Comparison of ENCODE assay signal across 12 cellular contexts in the genomic region with DNA sequence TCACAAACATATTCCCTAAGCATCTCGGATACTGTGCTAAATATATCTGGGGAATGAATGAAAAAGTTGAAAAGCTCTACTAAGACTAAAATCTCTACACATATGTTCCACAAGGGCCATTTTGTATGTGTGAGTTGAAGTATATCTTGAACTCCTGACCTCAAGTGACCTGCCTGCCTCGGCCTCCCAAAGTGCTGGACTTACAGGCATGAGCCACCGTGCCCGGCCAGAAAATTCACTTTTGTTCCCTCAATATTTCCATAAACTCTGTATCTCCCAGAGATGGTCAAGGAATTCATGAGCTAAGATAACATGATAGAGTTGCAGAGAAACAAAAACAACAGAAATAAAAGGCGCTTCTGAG. TPM values are rescaled to one million over a fixed set of nuclear protein-coding genes. Genes with fewer than 3 reads are reported as not detected.
DNase-seq lines count a peak whose midpoint lies in the region; ATAC-seq and TF ChIP-seq lines count a peak whose summit lies in the region.
"Had no signal": no experiment of that assay in that cellular context is flagged by ENCODE, and none has a peak within 500 bp of the region (broad histone marks: within the 10 kb centered on the region; RNA-seq: fewer than 3 reads in every experiment).

No MANE protein-coding gene starts in this region.

- ATAC-seq in activated naive CD8-positive, alpha-beta T cell treated with anti-CD3 and anti-CD28 coated beads, Interleukin-2, amount 50 U/mL, for 24 hours = no peak
- no peak for ATAC-seq in HG03159 (IDR thresholded peaks at IDR 0.05; ENCODE audit: unreplicated experiment)

- H3K36me3 ChIP-seq in CD8-positive, alpha-beta memory T cell (ENCODE audit: insufficient read depth, low read length) = no peaks in the 10 kb centered on the region
- H3K36me3 ChIP-seq in BE2C = peaks cover 4% of the 10 kb centered on the region
- H3K36me3 ChIP-seq: vagina had no signal

- CTCF ChIA-PET in CD8-positive, alpha-beta memory T cell (lab: Charles Lee) = interaction anchor here (1.0 to 1.8 kb wide), 3 partner anchors 59 to 175 kb away, joined by 4 to 6 read pairs (median 5); partner anchors contain the start of gene TROAP

- POLR2A ChIA-PET in CD8-positive, alpha-beta memory T cell (lab: Charles Lee) = interaction anchor here (0.6 to 3.4 kb wide), 4 partner anchors 28 to 245 kb away, joined by 3 to 21 read pairs (median 4); partner anchors contain the start of genes PRKAG1 and TUBA1A

- peaks cover 18 to 35% (median 29%) of the 10 kb centered on the region in 3 donors for H3K4me1 Mint-ChIP-seq in CD8-positive, alpha-beta memory T cell
- H3K4me1 Mint-ChIP-seq in IgD-negative memory B cell (peaks cover 4 to 14% (median 8%) of the 10 kb centered on the region in 3 donors), nephron (peaks cover 24% of the 10 kb centered on the region)
- H3K4me1 Mint-ChIP-seq in activated naive CD8-positive, alpha-beta T cell treated with anti-CD3 and anti-CD28 coated beads, Interleukin-2, amount 50 U/mL, for 24 hours = peaks cover 40% of the 10 kb centered on the region

- TF ChIP-seq CTCF in nephron (IDR thresholded peaks at IDR 0.05; ENCODE audit: unreplicated experiment in 3 of 3) (no peak), GM13976 (IDR thresholded peaks at IDR 0.05; ENCODE audit: borderline replicate concordance, control extremely low read depth, extremely low read depth, insufficient read depth, missing control alignments) (no peak), BE2C (IDR thresholded peaks at IDR 0.05; ENCODE audit: low read depth, low read length) (no peak)

- H3K9me3 ChIP-seq in CD8-positive, alpha-beta memory T cell (ENCODE audit: low read length) = no peaks in the 10 kb centered on the region
- no peaks in the 10 kb centered on the region for H3K9me3 ChIP-seq in BE2C
- H3K9me3 ChIP-seq: SJCRH30, vagina had no signal

- no peak for DNase-seq in CD8-positive, alpha-beta memory T cell
- no peak for DNase-seq in activated naive CD8-positive, alpha-beta T cell treated with anti-CD3 and anti-CD28 coated beads, Interleukin-2, amount 50 U/mL, for 24 hours
- DNase-seq in GM13976 (ENCODE audit: low spot score) (no peak), NCI-H2227 treated with DMSO at 0.1 percent for 48 hours (lab: John Stamatoyannopoulos, UW) (no peak), BE2C (no peak)
- DNase-seq: activated CD8-positive, alpha-beta memory T cell treated with anti-CD3 and anti-CD28 coated beads, Interleukin-2, amount 50 U/mL, for 48 hours had no signal

- H3K27me3 ChIP-seq in CD8-positive, alpha-beta memory T cell (ENCODE audit: insufficient read depth, low read length, poor library complexity, severe bottlenecking) = no peaks in the 10 kb centered on the region
- H3K27me3 ChIP-seq in BE2C = no peaks in the 10 kb centered on the region
- H3K27me3 ChIP-seq: SJCRH30, vagina had no signal

- peak overlapping the region; percentile 96 for H3K27ac ChIP-seq in CD8-positive, alpha-beta memory T cell (ENCODE audit: low read depth, low read length)
- H3K27ac ChIP-seq: SJCRH30 had no signal

- peak overlapping the region in 1 of 8 donors; percentile 6 for H3K27ac Mint-ChIP-seq in CD8-positive, alpha-beta memory T cell
- peak overlapping the region in 2 of 3 donors; percentile 24 to 95 for H3K27ac Mint-ChIP-seq in IgD-negative memory B cell
- H3K27ac Mint-ChIP-seq in activated naive CD8-positive, alpha-beta T cell treated with anti-CD3 and anti-CD28 coated beads, Interleukin-2, amount 50 U/mL, for 24 hours = peak overlapping the region; percentile 68
- H3K27ac Mint-ChIP-seq in nephron = peak overlapping the region; percentile 0 to 60 (median 3)

- H3K9me3 Mint-ChIP-seq in CD8-positive, alpha-beta memory T cell = no peaks in the 10 kb centered on the region
- H3K9me3 Mint-ChIP-seq in IgD-negative memory B cell (no peaks in the 10 kb centered on the region), nephron (no peaks in the 10 kb centered on the region)
- no peaks in the 10 kb centered on the region for H3K9me3 Mint-ChIP-seq in activated naive CD8-positive, alpha-beta T cell treated with anti-CD3 and anti-CD28 coated beads, Interleukin-2, amount 50 U/mL, for 24 hours

- no peaks in the 10 kb centered on the region for H3K27me3 Mint-ChIP-seq in CD8-positive, alpha-beta memory T cell
- H3K27me3 Mint-ChIP-seq in IgD-negative memory B cell = no peaks in the 10 kb centered on the region
- no peaks in the 10 kb centered on the region for H3K27me3 Mint-ChIP-seq in activated naive CD8-positive, alpha-beta T cell treated with anti-CD3 and anti-CD28 coated beads, Interleukin-2, amount 50 U/mL, for 24 hours
- H3K27me3 Mint-ChIP-seq in nephron (ENCODE audit: low read depth) = no peaks in the 10 kb centered on the region

- peaks cover 8% of the 10 kb centered on the region for H3K4me1 ChIP-seq in CD8-positive, alpha-beta memory T cell (ENCODE audit: insufficient read depth, low read length)
- no peaks in the 10 kb centered on the region; the same call in 1 of the 2 replicates for H3K4me1 ChIP-seq in BE2C

- no peak overlapping the region for H3K4me3 ChIP-seq in CD8-positive, alpha-beta memory T cell (ENCODE audit: low read length)
- no peak overlapping the region for H3K4me3 ChIP-seq in BE2C (ENCODE audit: low read depth, low read length)

- peak overlapping the region; percentile 74 to 94 (median 82) for H3K4me3 Mint-ChIP-seq in CD8-positive, alpha-beta memory T cell
- H3K4me3 Mint-ChIP-seq in IgD-negative memory B cell (peak overlapping the region in 3 of 4 donors; percentile 39 to 99 (median 49)), nephron (peak overlapping the region; percentile 91 to 93 (median 91))
- H3K4me3 Mint-ChIP-seq in activated naive CD8-positive, alpha-beta T cell treated with anti-CD3 and anti-CD28 coated beads, Interleukin-2, amount 50 U/mL, for 24 hours = peak overlapping the region; percentile 97

- H3K36me3 Mint-ChIP-seq in CD8-positive, alpha-beta memory T cell = peaks cover 0 to 4% (median 0%) of the 10 kb centered on the region in 3 donors
- H3K36me3 Mint-ChIP-seq in IgD-negative memory B cell (no peaks in the 10 kb centered on the region), nephron (ENCODE audit: low read depth) (peaks cover under 1% of the 10 kb centered on the region)
- peaks cover 26% of the 10 kb centered on the region for H3K36me3 Mint-ChIP-seq in activated naive CD8-positive, alpha-beta T cell treated with anti-CD3 and anti-CD28 coated beads, Interleukin-2, amount 50 U/mL, for 24 hours (ENCODE audit: low read depth)

- in situ Hi-C loops in GM13976 (cut with MboI; ENCODE audit: low sequenced_read_pairs, unreplicated experiment) = no loop called here

RNA-seq across cellular contexts. Expression of gene TUBA1C, which starts 1.5 kb away (rescaled TPM):
- 100 to 1,000 TPM; 351 to 356 TPM for total RNA-seq in CD8-positive, alpha-beta memory T cell
- 49.5 TPM for polyA plus RNA-seq in CD8-positive, alpha-beta memory T cell
- polyA plus RNA-seq in IgD-negative memory B cell = 41.4 TPM
- polyA plus RNA-seq in BE2C (2012; ENCODE audit: insufficient read depth, insufficient read length, low read depth) = 10.0 TPM

RNA-seq across cellular contexts. Expression of gene PRPH, which starts 31.6 kb away (rescaled TPM):
- not detected for total RNA-seq in CD8-positive, alpha-beta memory T cell
- polyA plus RNA-seq in CD8-positive, alpha-beta memory T cell = not detected
- not detected for polyA plus RNA-seq in IgD-negative memory B cell
- polyA plus RNA-seq in BE2C (2012; ENCODE audit: insufficient read depth, insufficient read length, low read depth) = 1,275 TPM
- polyA plus RNA-seq: neural cell had no signal

RNA-seq across cellular contexts. Expression of gene TROAP, which starts 59.7 kb away (rescaled TPM):
- total RNA-seq in CD8-positive, alpha-beta memory T cell = 10 to 100 TPM; 33.6 to 35.0 TPM
- 0.79 TPM for polyA plus RNA-seq in CD8-positive, alpha-beta memory T cell
- polyA plus RNA-seq in IgD-negative memory B cell = not detected
- polyA plus RNA-seq in BE2C (2012; ENCODE audit: insufficient read depth, insufficient read length, low read depth) = 24.6 TPM
